17 cellular contexts compared by ENCODE assay signal in genomic region chr6:16163535-16164300, GRCh38. TPM values are rescaled to one million over a fixed set of nuclear protein-coding genes. Genes with fewer than 3 reads are reported as not detected.
DNase-seq lines count a peak whose midpoint lies in the region; ATAC-seq, FAIRE-seq and TF ChIP-seq lines count a peak whose summit lies in the region.
"Had no signal": no experiment of that assay in that cellular context is flagged by ENCODE, and none has a peak within 500 bp of the region (broad histone marks: within the 10 kb centered on the region; RNA-seq: fewer than 3 reads in every experiment).

No MANE protein-coding gene starts in this region.

- intact Hi-C loops in aorta (cut with DNase I), result no loop called here

- H3K36me3 ChIP-seq in OCI-LY3 (replicated peaks; ENCODE audit: low read depth, low read length) (no peaks in the 10 kb centered on the region), aorta (ENCODE audit: control insufficient read depth in 1 of 2, insufficient read depth in 2 of 2, low read length in 1 of 2) (no peaks in the 10 kb centered on the region)
- H3K36me3 ChIP-seq: prostate gland had no signal

- H3K27me3 Mint-ChIP-seq in mesothelial cell of epicardium (ENCODE audit: low read depth) (peaks cover 6% of the 10 kb centered on the region), T-helper 17 cell (no peaks in the 10 kb centered on the region)

- H3K79me2 ChIP-seq in OCI-LY3 (ENCODE audit: low read length), result no peaks in the 10 kb centered on the region

- no peak overlapping the region for H3K27ac ChIP-seq in OCI-LY3 (ENCODE audit: low read length)
- no peak overlapping the region for H3K27ac ChIP-seq in aorta (ENCODE audit: low read depth in 1 of 2, low read length in 2 of 2)
- H3K27ac ChIP-seq: dorsolateral prefrontal cortex, KMS-11, prostate gland had no signal

- TF ChIP-seq CTCF in OCI-LY3 (IDR thresholded peaks at IDR 0.05; ENCODE audit: low read depth, low read length) (no peak), cardiac fibroblast (IDR thresholded peaks at IDR 0.05; ENCODE audit: low read depth, low read length) (no peak), mesothelial cell of epicardium (IDR thresholded peaks at IDR 0.05; ENCODE audit: unreplicated experiment) (no peak)

- H3K4me1 Mint-ChIP-seq in mesothelial cell of epicardium, result peaks cover 49% of the 10 kb centered on the region
- H3K4me1 Mint-ChIP-seq in T-helper 17 cell, result peaks cover 17% of the 10 kb centered on the region

- peak overlapping the region; percentile 52 for H3K27ac Mint-ChIP-seq in mesothelial cell of epicardium
- no peak overlapping the region for H3K27ac Mint-ChIP-seq in T-helper 17 cell
- H3K27ac Mint-ChIP-seq: activated B cell treated with CpG ODN at 0.5 μM for 24 hours had no signal

- no peak for DNase-seq in GM12891 (ENCODE audit: insufficient read length, low spot score)
- peak; percentile 35 to 37 for DNase-seq in cardiac fibroblast (ENCODE audit: low read depth in 2 of 2)
- DNase-seq in mesothelial cell of epicardium (ENCODE audit: low spot score in 2 of 2, unreplicated experiment in 2 of 2), result no peak
- DNase-seq in aorta, result no peak
- DNase-seq in NAMALWA (ENCODE audit: low spot score), result no peak
- DNase-seq in T-helper 17 cell, result no peak
- DNase-seq: activated B cell treated with CpG ODN at 0.5 μM for 24 hours; activated gamma-delta T cell; DMS 273 treated with DMSO at 0.1 percent for 48 hours; dorsolateral prefrontal cortex; naive thymus-derived CD4-positive, alpha-beta T cell; NCI-H1930; NCI-H524 had no signal

- no peak overlapping the region for H3K4me3 Mint-ChIP-seq in mesothelial cell of epicardium
- H3K4me3 Mint-ChIP-seq in T-helper 17 cell, result no peak overlapping the region
- H3K4me3 Mint-ChIP-seq: activated B cell treated with CpG ODN at 0.5 μM for 24 hours; naive thymus-derived CD4-positive, alpha-beta T cell had no signal

- peak overlapping the region; percentile 42 for H3K4me2 ChIP-seq in OCI-LY3 (ENCODE audit: low read length)
- H3K4me2 ChIP-seq: KMS-11 had no signal

- H3K27me3 ChIP-seq in OCI-LY3 (ENCODE audit: low read depth, low read length), result no peaks in the 10 kb centered on the region; the same call in 1 of the 2 replicates
- H3K27me3 ChIP-seq in aorta (ENCODE audit: control insufficient read depth in 1 of 2, insufficient read depth in 2 of 2, low read length in 1 of 2), result no peaks in the 10 kb centered on the region
- H3K27me3 ChIP-seq: dorsolateral prefrontal cortex had no signal

- H3K9me3 ChIP-seq in OCI-LY3 (ENCODE audit: insufficient read depth, low read length) (no peaks in the 10 kb centered on the region), aorta (ENCODE audit: control insufficient read depth, low read length) (no peaks in the 10 kb centered on the region), T-helper 17 cell (ENCODE audit: control insufficient read depth, low read length, poor library complexity, severe bottlenecking) (no peaks in the 10 kb centered on the region)
- H3K9me3 ChIP-seq: prostate gland had no signal

- ATAC-seq in aorta (ENCODE audit: low FRiP score), result no peak
- no peak for ATAC-seq in T-helper 17 cell
- ATAC-seq: naive thymus-derived CD4-positive, alpha-beta T cell had no signal

- peaks cover 30% of the 10 kb centered on the region for H3K4me1 ChIP-seq in OCI-LY3 (ENCODE audit: low read length)
- H3K4me1 ChIP-seq in aorta (ENCODE audit: control insufficient read depth in 1 of 2, insufficient read depth in 2 of 2, low read length in 2 of 2), result no peaks in the 10 kb centered on the region
- H3K4me1 ChIP-seq: prostate gland had no signal

- no peak overlapping the region for H3K9ac ChIP-seq in OCI-LY3 (ENCODE audit: low read length)
- H3K9ac ChIP-seq: KMS-11 had no signal

- no peak overlapping the region for H2AFZ ChIP-seq in OCI-LY3 (ENCODE audit: low read depth, low read length)

- H3K4me3 ChIP-seq in OCI-LY3 (ENCODE audit: low read length), result no peak overlapping the region
- H3K4me3 ChIP-seq in cardiac fibroblast (replicated peaks in 1 of 2; ENCODE audit: low read depth in 2 of 2, low read length in 2 of 2), result no peak overlapping the region
- no peak overlapping the region for H3K4me3 ChIP-seq in aorta (ENCODE audit: low read length in 2 of 2)
- H3K4me3 ChIP-seq: dorsolateral prefrontal cortex, prostate gland had no signal

- no peak for TF ChIP-seq POLR2A in GM12891 (IDR thresholded peaks at IDR 0.05; ENCODE audit: low read depth, low read length)

- no peaks in the 10 kb centered on the region for H4K20me1 ChIP-seq in OCI-LY3 (ENCODE audit: insufficient read depth, low read length)

- H3K9me3 Mint-ChIP-seq in mesothelial cell of epicardium, result no peaks in the 10 kb centered on the region
- H3K9me3 Mint-ChIP-seq: activated B cell treated with CpG ODN at 0.5 μM for 24 hours had no signal

- FAIRE-seq in GM12891 (lab: Jason Lieb, UNC), result peak; percentile 66
- FAIRE-seq: RCC 7860 had no signal

- 88 to 90% methylated on average over 2 of the region's 2 CpGs for WGBS in aorta, 2 donors

- H3K36me3 Mint-ChIP-seq in mesothelial cell of epicardium, result no peaks in the 10 kb centered on the region
- no peaks in the 10 kb centered on the region for H3K36me3 Mint-ChIP-seq in T-helper 17 cell (ENCODE audit: low read depth)

TF ChIP-seq in GM12891, 5 proteins besides CTCF, POLR2A, EP300 and RAD21:
- peak; percentile 70 for TF ChIP-seq SPI1 (IDR thresholded peaks at IDR 0.05; ENCODE audit: low read depth, low read length)
- TF ChIP-seq POU2F2 (IDR thresholded peaks at IDR 0.05; ENCODE audit: low read depth, low read length), result no peak

RNA-seq across cellular contexts. Expression of gene MYLIP, which starts 34.8 kb away (rescaled TPM):
- 13.1 TPM for polyA plus RNA-seq in GM12891 (2012; ENCODE audit: low read depth, missing spikeins)
- total RNA-seq in mesothelial cell of epicardium (23.9 to 25.7 TPM (median 24.9 TPM) in 3 replicates), aorta (10 to 100 TPM; 35.1 to 43.9 TPM), T-helper 17 cell (100 to 1,000 TPM; 191 to 229 TPM)
- polyA plus RNA-seq in aorta, result 10 to 100 TPM; 57.3 to 57.6 TPM

Comparison
In these comparisons a context has a peak if more than half of its experiments do, and no peak if none do; other contexts are left out.
1. DNase-seq: peak in cardiac fibroblast (2 of 2); none in GM12891 (single experiment), mesothelial cell of epicardium (0 of 2), aorta (0 of 2), NAMALWA (single experiment) and T-helper 17 cell (0 of 3).